8 cellular contexts compared by ENCODE assay signal in genomic region chr17:7281074-7281952, GRCh38. TPM values are rescaled to one million over a fixed set of nuclear protein-coding genes. Genes with fewer than 3 reads are reported as not detected.
DNase-seq lines count a peak whose midpoint lies in the region; ATAC-seq lines count a peak whose summit lies in the region.

Gene SLC2A4 (plus strand): TSS chr17:7281718. CDS start chr17:7281935, 217 bp downstream.

- H3K4me3 Mint-ChIP-seq in activated T-helper 2 cell treated with anti-CD3 and anti-CD28 coated beads, Interferon-gamma antibody, Interleukin-2, Interleukin-4, amounts not matched to agents 10 μg/mL and 5 μg/mL and 100 μg/mL, durations not matched to agents 14 hours and 24 hours and 36 hours (ENCODE audit: low read depth) = peak within 1 kb of the TSS; percentile 78
- peak within 1 kb of the TSS; percentile 80 to 92 (median 88) for H3K4me3 Mint-ChIP-seq in naive B cell

- no peaks in the 10 kb centered on the region for H3K36me3 Mint-ChIP-seq in activated T-helper 2 cell treated with anti-CD3 and anti-CD28 coated beads, Interferon-gamma antibody, Interleukin-2, Interleukin-4, amounts not matched to agents 10 μg/mL and 5 μg/mL and 100 μg/mL, durations not matched to agents 14 hours and 24 hours and 36 hours (ENCODE audit: low read depth)
- no peaks in the 10 kb centered on the region for H3K36me3 Mint-ChIP-seq in naive B cell

- H3K4me1 Mint-ChIP-seq in activated T-helper 2 cell treated with anti-CD3 and anti-CD28 coated beads, Interferon-gamma antibody, Interleukin-2, Interleukin-4, amounts not matched to agents 10 μg/mL and 5 μg/mL and 100 μg/mL, durations not matched to agents 14 hours and 24 hours and 36 hours (ENCODE audit: low read depth) = peaks cover 15% of the 10 kb centered on the region
- H3K4me1 Mint-ChIP-seq in naive B cell = peaks cover 18 to 37% (median 26%) of the 10 kb centered on the region in 3 donors

- no peaks in the 10 kb centered on the region for H3K9me3 ChIP-seq in HUES64 (ENCODE audit: insufficient read depth, low read depth, low read length)

- under 1% methylated on average over 71 of the region's 71 CpGs for WGBS in HUES64

- DNase-seq in ACHN = peak; percentile 97
- DNase-seq in RKO (ENCODE audit: low spot score) = peak; percentile 94
- peak; percentile 76 for DNase-seq in activated T-helper 2 cell treated with anti-CD3 and anti-CD28 coated beads, Interferon-gamma antibody, Interleukin-2, Interleukin-4, amounts not matched to agents 10 μg/mL and 5 μg/mL and 100 μg/mL, durations not matched to agents 14 hours and 24 hours and 36 hours (ENCODE audit: low spot score)
- peak; percentile 83 for DNase-seq in fibroblast of gingiva (ENCODE audit: low read depth)
- DNase-seq in naive B cell = peak; percentile 73
- DNase-seq in stimulated activated CD8-positive, alpha-beta memory T cell treated with anti-CD3 and anti-CD28 coated beads, Interleukin-7, amount 100 ng/mL, for 4 hours (ENCODE audit: low read depth in 2 of 2) = peak; percentile 76 to 83

- no peaks in the 10 kb centered on the region for H3K9me3 Mint-ChIP-seq in activated T-helper 2 cell treated with anti-CD3 and anti-CD28 coated beads, Interferon-gamma antibody, Interleukin-2, Interleukin-4, amounts not matched to agents 10 μg/mL and 5 μg/mL and 100 μg/mL, durations not matched to agents 14 hours and 24 hours and 36 hours
- no peaks in the 10 kb centered on the region for H3K9me3 Mint-ChIP-seq in naive B cell

- H3K27ac ChIP-seq in HUES64 (ENCODE audit: low read depth, low read length) = no peak within 1 kb of the TSS; the same call in 1 of the 2 replicates

- ATAC-seq in GM18867 (IDR thresholded peaks at IDR 0.05; ENCODE audit: unreplicated experiment) (peak; percentile 65), naive B cell (ENCODE audit: low read depth in 2 of 2) (peak; percentile 60 to 68)

- H3K27me3 Mint-ChIP-seq in activated T-helper 2 cell treated with anti-CD3 and anti-CD28 coated beads, Interferon-gamma antibody, Interleukin-2, Interleukin-4, amounts not matched to agents 10 μg/mL and 5 μg/mL and 100 μg/mL, durations not matched to agents 14 hours and 24 hours and 36 hours (ENCODE audit: low read depth) = peaks cover 40% of the 10 kb centered on the region
- peaks cover 16 to 50% (median 24%) of the 10 kb centered on the region in 3 donors for H3K27me3 Mint-ChIP-seq in naive B cell

- H3K27me3 ChIP-seq in HUES64 (ENCODE audit: insufficient read depth, low read length) = peaks cover 13% of the 10 kb centered on the region

- H3K9ac ChIP-seq in HUES64 (ENCODE audit: low read depth, low read length) = peak within 1 kb of the TSS; percentile 70

- peak within 1 kb of the TSS; percentile 42 for H3K27ac Mint-ChIP-seq in activated T-helper 2 cell treated with anti-CD3 and anti-CD28 coated beads, Interferon-gamma antibody, Interleukin-2, Interleukin-4, amounts not matched to agents 10 μg/mL and 5 μg/mL and 100 μg/mL, durations not matched to agents 14 hours and 24 hours and 36 hours
- H3K27ac Mint-ChIP-seq in naive B cell = peak within 1 kb of the TSS; percentile 64 to 96 (median 90)

- intact Hi-C loops in activated T-helper 2 cell treated with anti-CD3 and anti-CD28 coated beads, Interferon-gamma antibody, Interleukin-2, Interleukin-4, amounts not matched to agents 10 μg/mL and 5 μg/mL and 100 μg/mL, durations not matched to agents 14 hours and 24 hours and 36 hours (cut with micrococcal nuclease) = loop anchor here (1.0 to 2.0 kb wide), 3 partner anchors 29 to 43 kb away; partner anchors contain the start of genes ELP5 and GABARAP

- peak within 1 kb of the TSS; percentile 81 for H3K4me3 ChIP-seq in HUES64 (ENCODE audit: low read length)

- in situ Hi-C loops in ACHN (cut with HindIII; ENCODE audit: low pct_ligation_motif_present, low pct_unique_long_range_greater_than_20kb, low sequenced_read_pairs) = no loop called here

- peaks cover 6% of the 10 kb centered on the region; the same call in 1 of the 2 replicates for H3K4me1 ChIP-seq in HUES64 (ENCODE audit: insufficient read depth, low read length)

- H3K36me3 ChIP-seq in HUES64 (ENCODE audit: insufficient read depth, low read length) = peaks cover 3% of the 10 kb centered on the region; the same call in 1 of the 2 replicates

RNA-seq across cellular contexts. Expression of gene SLC2A4, which starts in this region (rescaled TPM):
- polyA plus RNA-seq in HUES64 (2013, experiment 1 of 2) = 2.6 TPM
- 3.6 TPM for polyA plus RNA-seq in HUES64 (2013, experiment 2 of 2)
- 0.14 and 0.25 TPM in 2 replicates for total RNA-seq in activated T-helper 2 cell treated with anti-CD3 and anti-CD28 coated beads, Interferon-gamma antibody, Interleukin-2, Interleukin-4, amounts not matched to agents 10 μg/mL and 5 μg/mL and 100 μg/mL, durations not matched to agents 14 hours and 24 hours and 36 hours
- polyA plus RNA-seq in naive B cell (ENCODE audit: low read depth in 6 of 6) = not detected

Comparison
In these comparisons a context has a peak if more than half of its experiments do, and no peak if none do; other contexts are left out.
1. Peak in DNase-seq in activated T-helper 2 cell treated with anti-CD3 and anti-CD28 coated beads, Interferon-gamma antibody, Interleukin-2, Interleukin-4, amounts not matched to agents 10 μg/mL and 5 μg/mL and 100 μg/mL, durations not matched to agents 14 hours and 24 hours and 36 hours; RNA of the gene not detected or under 1 TPM.
2. Peak in DNase-seq and ATAC-seq in naive B cell; RNA of the gene not detected or under 1 TPM.